28 cellular contexts compared by ENCODE assay signal in the genomic region with DNA sequence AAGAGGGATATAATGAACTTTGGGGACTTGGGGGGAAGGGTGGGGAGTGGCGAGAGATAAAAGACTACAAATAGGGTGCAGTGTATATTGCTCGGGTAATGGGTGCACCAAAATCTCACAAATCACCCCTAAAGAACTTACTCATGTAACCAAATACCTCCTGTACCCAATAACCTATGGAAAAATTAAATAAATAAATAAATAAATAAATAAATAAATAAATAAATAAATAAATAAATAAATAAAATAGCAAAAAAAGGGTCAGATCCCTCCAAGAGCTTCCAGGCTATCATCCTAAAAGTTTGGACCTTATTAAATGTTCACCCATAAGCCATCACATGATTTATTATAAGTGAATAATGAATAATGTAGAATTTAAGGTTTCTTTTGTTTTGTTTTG.
"Had no signal": no experiment of that assay in that cellular context is flagged by ENCODE, and none has a peak within 500 bp of the region (broad histone marks: within the 10 kb centered on the region; RNA-seq: fewer than 3 reads in every experiment).

No MANE protein-coding gene starts in this region.

- FAIRE-seq: colon, endometrium, endothelial cell of umbilical vein, frontal cortex had no signal

- H3K36me3 ChIP-seq: colonic mucosa, esophagus muscularis mucosa, esophagus squamous epithelium, gastrocnemius medialis, gastroesophageal sphincter, heart left ventricle, heart right ventricle had no signal

- DNase-seq: colonic mucosa; cortex of kidney; dermis blood vessel endothelial cell; dorsolateral prefrontal cortex; effector CD4-positive, alpha-beta T cell; effector CD8-positive, alpha-beta T cell; effector memory CD4-positive, alpha-beta T cell; effector memory CD8-positive, alpha-beta T cell; endodermal cell; erythroblast; esophagus squamous epithelium; foreskin fibroblast; foreskin keratinocyte; foreskin melanocyte; gastrocnemius medialis; glutamatergic neuron; head of caudate nucleus; heart left ventricle; heart right ventricle had no signal

- H3K9me3 ChIP-seq: colonic mucosa, esophagus squamous epithelium, gastrocnemius medialis had no signal

- H3K4me1 ChIP-seq: colonic mucosa, esophagus muscularis mucosa, esophagus squamous epithelium, foreskin keratinocyte, gastrocnemius medialis, gastroesophageal sphincter, heart left ventricle, heart right ventricle had no signal

- H3K4me3 ChIP-seq: colonic mucosa, coronary artery, dorsolateral prefrontal cortex, esophagus muscularis mucosa, esophagus squamous epithelium, gastrocnemius medialis, gastroesophageal sphincter, heart left ventricle, heart right ventricle had no signal

- ATAC-seq: effector memory CD8-positive, alpha-beta T cell; esophagus mucosa; foreskin keratinocyte; gastrocnemius medialis; gastroesophageal sphincter; heart left ventricle; heart right ventricle had no signal

- H3K27ac ChIP-seq: colonic mucosa, coronary artery, dorsolateral prefrontal cortex, epithelial cell of prostate, esophagus muscularis mucosa, esophagus squamous epithelium, foreskin keratinocyte, gastrocnemius medialis, gastroesophageal sphincter, heart left ventricle, heart right ventricle had no signal
